In the genomic region with DNA sequence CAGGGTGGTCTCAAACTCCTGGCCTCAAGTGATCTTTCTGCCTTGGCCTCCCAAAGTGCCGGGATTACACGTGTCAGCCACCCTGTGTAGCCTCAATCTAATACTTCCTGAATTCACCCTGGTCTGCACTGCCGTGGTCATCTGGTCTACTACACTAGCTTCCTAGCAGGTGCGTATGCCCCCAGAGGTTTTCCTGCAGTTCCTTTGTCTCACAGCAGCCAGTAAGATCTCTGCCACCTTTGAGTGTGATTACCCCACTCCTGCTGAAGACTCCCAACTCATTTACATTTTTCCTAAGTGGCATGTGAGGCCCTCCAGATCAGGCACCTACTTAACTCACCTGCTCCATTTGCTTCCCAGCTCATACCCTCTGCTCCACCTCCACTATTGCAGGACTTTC, we compare ENCODE assay signal across 13 cellular contexts.
"Had no signal": no experiment of that assay in that cellular context is flagged by ENCODE, and none has a peak within 500 bp of the region (broad histone marks: within the 10 kb centered on the region; RNA-seq: fewer than 3 reads in every experiment).

No MANE protein-coding gene starts in this region.

- H3K4me3 Mint-ChIP-seq: activated naive CD4-positive, alpha-beta T cell treated with anti-CD3 and anti-CD28 coated beads for 36 hours; central memory CD8-positive, alpha-beta T cell; nephron had no signal

- DNase-seq: activated CD4-positive, alpha-beta T cell treated with anti-CD3 and anti-CD28 coated beads, Interleukin-2, amount 50 U/mL, for 1 hour; activated CD4-positive, CD25-positive, alpha-beta regulatory T cell; activated naive CD4-positive, alpha-beta T cell treated with anti-CD3 and anti-CD28 coated beads for 36 hours; cortex of kidney; effector CD8-positive, alpha-beta T cell; left ventricle myocardium superior; mesenchymal stem cell; stimulated activated CD4-positive, alpha-beta T cell treated with anti-CD3 and anti-CD28 coated beads, Interleukin-2, amount 100 ng/mL, for 24 hours; stimulated activated naive CD4-positive, alpha-beta T cell treated with Interleukin-2 at 50 U/mL for 16 hours; trophoblast cell had no signal

- ATAC-seq: sciatic nerve had no signal

- H3K9me3 Mint-ChIP-seq: activated naive CD4-positive, alpha-beta T cell treated with anti-CD3 and anti-CD28 coated beads for 36 hours; central memory CD8-positive, alpha-beta T cell; nephron had no signal

- H3K27ac Mint-ChIP-seq: activated naive CD4-positive, alpha-beta T cell treated with anti-CD3 and anti-CD28 coated beads for 36 hours had no signal

- H3K27me3 Mint-ChIP-seq: central memory CD8-positive, alpha-beta T cell had no signal
